ENCODE assay signal across 8 cellular contexts in genomic region chr1:154442006-154442740, GRCh38.
A peak's percentile ranks its signal among the peaks of the same experiment; 100 is the strongest.
DNase-seq lines count a peak whose midpoint lies in the region; ATAC-seq and TF ChIP-seq lines count a peak whose summit lies in the region.

No MANE protein-coding gene starts in this region.

- no peaks in the 10 kb centered on the region for H3K27me3 Mint-ChIP-seq in stimulated activated naive CD8-positive, alpha-beta T cell treated with anti-CD3 and anti-CD28 coated beads, Interleukin-15, amount 100 ng/mL, for 72 hours

- peak; percentile 94 for TF ChIP-seq CTCF in WERI-Rb-1 (IDR thresholded peaks at IDR 0.05; ENCODE audit: low read depth, low read length)

- no peaks in the 10 kb centered on the region for H3K36me3 ChIP-seq in WERI-Rb-1

- no peak for ATAC-seq in stimulated activated naive CD8-positive, alpha-beta T cell treated with anti-CD3 and anti-CD28 coated beads, Interleukin-15, Interleukin-2, amounts not matched to agents 100 U/mL and 50 U/mL, for 24 hours
- ATAC-seq in stimulated activated naive CD8-positive, alpha-beta T cell treated with anti-CD3 and anti-CD28 coated beads, Interleukin-15, amount 100 ng/mL, for 72 hours, result no peak
- ATAC-seq in HG02840 (IDR thresholded peaks at IDR 0.05; ENCODE audit: low FRiP score, unreplicated experiment), result no peak
- ATAC-seq in GM21528 (IDR thresholded peaks at IDR 0.05; ENCODE audit: low FRiP score, unreplicated experiment), result no peak

- H3K27ac Mint-ChIP-seq in stimulated activated naive CD8-positive, alpha-beta T cell treated with anti-CD3 and anti-CD28 coated beads, Interleukin-15, amount 100 ng/mL, for 72 hours, result no peak overlapping the region

- peaks cover 100% of the 10 kb centered on the region for H3K27me3 ChIP-seq in WERI-Rb-1 (ENCODE audit: insufficient read depth, low read depth, severe bottlenecking)

- H3K4me3 ChIP-seq in WERI-Rb-1 (ENCODE audit: low read depth, low read length), result no peak overlapping the region

- H3K4me1 Mint-ChIP-seq in stimulated activated naive CD8-positive, alpha-beta T cell treated with anti-CD3 and anti-CD28 coated beads, Interleukin-15, amount 100 ng/mL, for 72 hours, result peaks cover 86% of the 10 kb centered on the region

- no peak overlapping the region for H3K27ac ChIP-seq in WERI-Rb-1

- in situ Hi-C loops in KBM-7 (cut with MboI; ENCODE audit: low pct_unique_long_range_greater_than_20kb, low sequenced_read_pairs), result no loop called here

- peak; percentile 35 for DNase-seq in stimulated activated naive CD8-positive, alpha-beta T cell treated with anti-CD3 and anti-CD28 coated beads, Interleukin-15, Interleukin-2, amounts not matched to agents 100 U/mL and 50 U/mL, for 24 hours
- DNase-seq in stimulated activated naive CD8-positive, alpha-beta T cell treated with anti-CD3 and anti-CD28 coated beads, Interleukin-15, amount 100 ng/mL, for 72 hours, result no peak
- DNase-seq in WERI-Rb-1 (peak; percentile 48), iPS-NIHi11 (ENCODE audit: low spot score) (peak; percentile 73), GDM1 (lab: John Stamatoyannopoulos, UW) (no peak), KBM-7 (no peak)

- peak overlapping the region in 1 of 2 donors; percentile 43 for H3K4me3 Mint-ChIP-seq in stimulated activated naive CD8-positive, alpha-beta T cell treated with anti-CD3 and anti-CD28 coated beads, Interleukin-15, amount 100 ng/mL, for 72 hours

- H3K9me3 Mint-ChIP-seq in stimulated activated naive CD8-positive, alpha-beta T cell treated with anti-CD3 and anti-CD28 coated beads, Interleukin-15, amount 100 ng/mL, for 72 hours, result no peaks in the 10 kb centered on the region

- H3K9me3 ChIP-seq in WERI-Rb-1 (ENCODE audit: severe bottlenecking), result peaks cover 5% of the 10 kb centered on the region

Comparison
In these comparisons a context has a peak if more than half of its experiments do, and no peak if none do; other contexts are left out.
1. DNase-seq: peak in stimulated activated naive CD8-positive, alpha-beta T cell treated with anti-CD3 and anti-CD28 coated beads, Interleukin-15, Interleukin-2, amounts not matched to agents 100 U/mL and 50 U/mL, for 24 hours (single experiment), WERI-Rb-1 (single experiment) and iPS-NIHi11 (single experiment); none in stimulated activated naive CD8-positive, alpha-beta T cell treated with anti-CD3 and anti-CD28 coated beads, Interleukin-15, amount 100 ng/mL, for 72 hours (0 of 2), GDM1 (single experiment) and KBM-7 (single experiment).